Comparison of ENCODE assay signal across 18 cellular contexts in the genomic region with DNA sequence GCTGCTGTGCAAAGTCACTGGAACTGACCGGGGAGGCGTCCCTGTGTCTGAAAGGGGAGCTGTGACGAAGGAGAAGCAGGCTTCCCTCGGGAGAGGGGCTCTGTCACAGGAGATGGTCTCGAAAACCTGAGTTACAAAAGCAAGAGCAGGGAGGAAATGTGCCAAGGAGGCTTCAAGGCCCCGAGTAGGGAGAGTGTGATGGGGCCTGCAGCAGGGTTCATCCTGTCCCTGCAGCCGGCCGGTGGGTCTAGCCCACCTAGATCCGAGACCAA. TPM values are rescaled to one million over a fixed set of nuclear protein-coding genes. Genes with fewer than 3 reads are reported as not detected.
DNase-seq lines count a peak whose midpoint lies in the region; ATAC-seq and TF ChIP-seq lines count a peak whose summit lies in the region.
"Had no signal": no experiment of that assay in that cellular context is flagged by ENCODE, and none has a peak within 500 bp of the region (broad histone marks: within the 10 kb centered on the region; RNA-seq: fewer than 3 reads in every experiment).

No MANE protein-coding gene starts in this region.

- no peaks in the 10 kb centered on the region for H3K27me3 Mint-ChIP-seq in CD4-positive, alpha-beta T cell
- peaks cover 5% of the 10 kb centered on the region for H3K27me3 Mint-ChIP-seq in neural progenitor cell (ENCODE audit: insufficient read depth, low read depth)
- H3K27me3 Mint-ChIP-seq: activated naive CD8-positive, alpha-beta T cell treated with anti-CD3 and anti-CD28 coated beads, Interleukin-2, amount 10 ng/mL, durations not matched to agents 7 days and 5 days had no signal

- H3K9me3 Mint-ChIP-seq in CD4-positive, alpha-beta T cell: no peaks in the 10 kb centered on the region
- no peaks in the 10 kb centered on the region for H3K9me3 Mint-ChIP-seq in neural progenitor cell
- H3K9me3 Mint-ChIP-seq: activated naive CD8-positive, alpha-beta T cell treated with anti-CD3 and anti-CD28 coated beads, Interleukin-2, amount 10 ng/mL, durations not matched to agents 7 days and 5 days had no signal

- H3K9me3 ChIP-seq in CD4-positive, alpha-beta T cell (ENCODE audit: control insufficient read depth, low read length): no peaks in the 10 kb centered on the region
- no peaks in the 10 kb centered on the region for H3K9me3 ChIP-seq in neural progenitor cell (ENCODE audit: low read depth)
- H3K9me3 ChIP-seq: gastroesophageal sphincter had no signal

- H3K4me2 ChIP-seq in neural progenitor cell: no peak overlapping the region

- no peaks in the 10 kb centered on the region for H3K4me1 ChIP-seq in neural progenitor cell

- peaks cover 18% of the 10 kb centered on the region for H3K4me1 Mint-ChIP-seq in CD4-positive, alpha-beta T cell (ENCODE audit: low read depth)
- peaks cover 16% of the 10 kb centered on the region for H3K4me1 Mint-ChIP-seq in neural progenitor cell

- H3K27me3 ChIP-seq in CD4-positive, alpha-beta T cell (ENCODE audit: control insufficient read depth, insufficient read depth, low read length): no peaks in the 10 kb centered on the region
- H3K27me3 ChIP-seq in neural progenitor cell: no peaks in the 10 kb centered on the region
- H3K27me3 ChIP-seq: gastroesophageal sphincter had no signal

- H3F3A ChIP-seq in neural progenitor cell (ENCODE audit: low read depth): no peaks in the 10 kb centered on the region

- no peaks in the 10 kb centered on the region for H3K79me2 ChIP-seq in neural progenitor cell (ENCODE audit: low read depth)

- peaks cover 13% of the 10 kb centered on the region for H4K20me1 ChIP-seq in neural progenitor cell (ENCODE audit: low read depth)

- peaks cover 85% of the 10 kb centered on the region for H3K36me3 Mint-ChIP-seq in CD4-positive, alpha-beta T cell (ENCODE audit: low read depth)
- peaks cover 31% of the 10 kb centered on the region for H3K36me3 Mint-ChIP-seq in neural progenitor cell

- CTCF ChIA-PET in CD4-positive, alpha-beta T cell (lab: Charles Lee): interaction anchor here (1.3 to 5.5 kb wide), 2 partner anchors 33 to 63 kb away, joined by 3 to 21 read pairs; no protein-coding TSS in a partner anchor
- CTCF ChIA-PET in GM10248 (lab: Yijun Ruan, JAX): interaction anchor here (1.6 to 1.7 kb wide), 3 partner anchors 23 to 76 kb away, joined by 3 to 8 read pairs (median 4); no protein-coding TSS in a partner anchor

- POLR2A ChIA-PET in CD4-positive, alpha-beta T cell (lab: Charles Lee): interaction anchor here (1.1 kb wide), 1 partner anchor 16 kb away, joined by 6 read pairs; the partner anchor contains the start of gene DYNLT1
- POLR2A ChIA-PET in GM10248 (lab: Yijun Ruan, JAX): no interaction called here

- peak overlapping the region; percentile 19 for H3K27ac Mint-ChIP-seq in CD4-positive, alpha-beta T cell
- peak overlapping the region; percentile 15 for H3K27ac Mint-ChIP-seq in neural progenitor cell

- no peak overlapping the region for H3K9ac ChIP-seq in neural progenitor cell

- DNase-seq in CD4-positive, alpha-beta T cell: no peak
- DNase-seq in GM10248 (ENCODE audit: extremely low spot score): peak; percentile 18
- DNase-seq in coronary artery (ENCODE audit: low spot score): peak; percentile 68
- no peak for DNase-seq in neural progenitor cell (ENCODE audit: low spot score)
- no peak for DNase-seq in ureter (ENCODE audit: low spot score)
- DNase-seq in stimulated activated CD4-positive, alpha-beta T cell treated with anti-CD3 and anti-CD28 coated beads, Interleukin-15, amount 100 ng/mL, for 24 hours: no peak
- DNase-seq: activated naive CD8-positive, alpha-beta T cell treated with anti-CD3 and anti-CD28 coated beads, Interleukin-2, amount 10 ng/mL, durations not matched to agents 7 days and 5 days; EL; Karpas-422; mesenchymal stem cell; NCI-H1092 treated with DMSO at 0.1 percent for 48 hours; NCI-H2029 treated with DMSO at 0.1 percent for 48 hours; NCI-H446 treated with DMSO at 0.1 percent for 48 hours; NK-92 treated with Interleukin-12 subunit alpha and Interleukin-12 subunit beta, amount 100 ng/mL, for 24 hours; T1000 had no signal

- H3K36me3 ChIP-seq in neural progenitor cell: no peaks in the 10 kb centered on the region

- no peak overlapping the region for H3K27ac ChIP-seq in CD4-positive, alpha-beta T cell (ENCODE audit: low read depth, low read length)
- H3K27ac ChIP-seq in coronary artery (no peak overlapping the region), neural progenitor cell (no peak overlapping the region)
- H3K27ac ChIP-seq: gastroesophageal sphincter, SK-N-MC had no signal

- no peak for ATAC-seq in CD4-positive, alpha-beta T cell (ENCODE audit: poor library complexity)
- ATAC-seq in HG02798 (IDR thresholded peaks at IDR 0.05; ENCODE audit: poor library complexity, unreplicated experiment): no peak
- ATAC-seq: gastroesophageal sphincter had no signal

- H3K4me3 Mint-ChIP-seq in CD4-positive, alpha-beta T cell: no peak overlapping the region
- H3K4me3 Mint-ChIP-seq in neural progenitor cell: no peak overlapping the region
- H3K4me3 Mint-ChIP-seq: activated naive CD8-positive, alpha-beta T cell treated with anti-CD3 and anti-CD28 coated beads, Interleukin-2, amount 10 ng/mL, durations not matched to agents 7 days and 5 days had no signal

- no peak overlapping the region for H3K4me3 ChIP-seq in coronary artery
- no peak overlapping the region for H3K4me3 ChIP-seq in neural progenitor cell
- H3K4me3 ChIP-seq: gastroesophageal sphincter, SK-N-MC had no signal

- H2AFZ ChIP-seq in neural progenitor cell (replicated peaks): no peak overlapping the region

- intact Hi-C loops in CD4-positive, alpha-beta T cell (cut with DNase I, micrococcal nuclease): loop anchor here in 1 of 2 experiments (2.0 kb wide), 1 partner anchor 63 kb away; no protein-coding TSS in a partner anchor

- TF ChIP-seq CTCF in CD4-positive, alpha-beta T cell (IDR thresholded peaks at IDR 0.05): no peak
- TF ChIP-seq CTCF in GM10248 (IDR thresholded peaks at IDR 0.05; ENCODE audit: control extremely low read depth, extremely low read depth, low read depth, missing control alignments) (no peak), coronary artery (IDR thresholded peaks at IDR 0.05) (no peak), neural progenitor cell (IDR thresholded peaks at IDR 0.05) (no peak)

RNA-seq across cellular contexts. Expression of gene DYNLT1, which starts 16.7 kb away (rescaled TPM):
- 100 to 1,000 TPM; 170 to 182 TPM for total RNA-seq in CD4-positive, alpha-beta T cell
- 71.1 and 82.8 TPM in 2 replicates for total RNA-seq in neural progenitor cell (ENCODE audit: low replicate concordance)
- total RNA-seq in ureter: 117 TPM

RNA-seq across cellular contexts. Expression of gene SYTL3, which starts 22.0 kb away (rescaled TPM):
- total RNA-seq in CD4-positive, alpha-beta T cell: 10 to 100 TPM; 41.2 to 42.7 TPM
- total RNA-seq in neural progenitor cell (ENCODE audit: low replicate concordance): 0.25 TPM in 1 of 2 replicates, not detected in the other
- 8.7 TPM for total RNA-seq in ureter

Comparison
In these comparisons a context has a peak if more than half of its experiments do, and no peak if none do; other contexts are left out.
1. DNase-seq: peak in GM10248 (single experiment) and coronary artery (single experiment); none in CD4-positive, alpha-beta T cell (0 of 10), neural progenitor cell (single experiment), ureter (single experiment) and stimulated activated CD4-positive, alpha-beta T cell treated with anti-CD3 and anti-CD28 coated beads, Interleukin-15, amount 100 ng/mL, for 24 hours (single experiment).